ENCODE assay signal across 1 cellular context in the genomic region with DNA sequence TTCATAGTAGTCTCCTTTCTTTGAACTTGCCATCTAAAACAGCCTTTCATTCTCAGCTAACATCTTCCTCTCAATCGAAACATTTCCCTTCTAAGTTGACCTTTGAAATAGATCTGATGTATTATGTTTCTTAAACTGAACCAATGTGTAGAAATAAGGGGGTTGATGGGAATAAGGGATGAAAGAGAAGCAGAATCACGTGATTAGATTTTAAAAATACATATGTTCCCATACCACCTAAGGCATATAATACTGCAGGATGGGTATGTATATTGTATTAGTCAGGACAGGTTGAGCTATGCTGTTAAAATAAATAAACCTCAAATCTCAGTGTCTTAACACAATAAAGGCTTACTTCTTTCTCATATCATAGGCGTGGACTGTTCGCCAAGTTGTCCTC.
TF ChIP-seq lines count a peak whose summit lies in the region.

No MANE protein-coding gene starts in this region.

TF ChIP-seq in HepG2, 621 proteins besides CTCF, POLR2A, EP300 and RAD21 (continued from another document):
- TF ChIP-seq ZMAT3 (CRISPR knock-in tag; conservative IDR thresholded peaks at IDR 0.05): no peak
TF ChIP-seq in HepG2: peak in this region for 2.
